ENCODE assay signal across 8 cellular contexts in the genomic region with DNA sequence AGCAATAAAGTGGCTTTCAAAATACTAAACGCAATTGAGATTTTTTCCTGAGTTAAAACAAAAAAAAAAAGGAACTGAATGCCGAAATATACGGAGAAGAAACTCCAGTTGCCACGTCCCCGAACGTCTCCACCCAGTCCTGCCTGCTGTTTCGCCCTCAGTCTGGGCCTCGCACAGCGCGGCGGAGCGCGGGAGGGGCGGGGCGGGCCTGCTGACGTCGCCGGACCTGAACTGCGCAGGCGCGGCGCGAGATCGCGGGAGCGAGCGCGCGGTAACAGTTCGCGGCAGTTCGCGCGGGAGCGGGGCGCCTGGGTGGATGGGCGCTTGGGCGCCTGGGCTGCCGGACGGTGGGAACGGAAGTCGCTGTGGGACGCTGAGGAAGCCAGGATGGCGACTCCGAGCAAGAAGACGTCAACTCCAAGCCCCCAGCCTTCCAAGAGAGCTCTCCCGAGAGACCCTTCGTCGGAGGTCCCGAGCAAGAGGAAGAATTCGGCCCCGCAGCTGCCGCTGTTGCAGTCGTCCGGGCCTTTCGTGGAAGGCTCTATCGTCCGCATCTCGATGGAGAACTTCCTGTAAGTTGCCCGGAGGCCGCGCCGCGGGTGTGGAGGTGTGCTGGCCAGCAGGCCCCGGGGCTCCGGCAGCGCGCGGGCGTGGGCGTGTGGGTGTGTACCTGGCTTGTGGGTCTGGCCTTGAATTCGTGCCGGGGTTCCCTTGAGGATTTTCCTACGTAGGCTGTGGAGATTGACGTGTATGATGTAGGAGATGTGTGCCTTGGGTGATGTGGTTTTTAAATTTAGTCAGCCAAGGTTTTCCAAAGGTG. TPM values are rescaled to one million over a fixed set of nuclear protein-coding genes. Genes with fewer than 3 reads are reported as not detected.
A peak's percentile ranks its signal among the peaks of the same experiment; 100 is the strongest.
DNase-seq lines count a peak whose midpoint lies in the region; ATAC-seq lines count a peak whose summit lies in the region.

A gene (plus strand): TSS at position 287 of the 820 bp plus-strand sequence. CDS start 101 bp downstream, at position 388.

- POLR2A ChIA-PET in activated CD8-positive, alpha-beta memory T cell treated with anti-CD3 and anti-CD28 coated beads for 36 hours (lab: Charles Lee) = interaction anchor here (1.5 kb wide), 2 partner anchors 155 to 160 kb away, joined by 4 to 7 read pairs; a partner anchor contains a TSS

- peak; percentile 76 for ATAC-seq in GM21367 (IDR thresholded peaks at IDR 0.05; ENCODE audit: unreplicated experiment)

- peak; percentile 87 for DNase-seq in COLO829 (ENCODE audit: low spot score)
- peak; percentile 89 for DNase-seq in HT1080 (ENCODE audit: low read depth)
- peak; percentile 54 to 74 for DNase-seq in NOMO-1 (lab: John Stamatoyannopoulos, UW; ENCODE audit: unreplicated experiment in 2 of 2)
- DNase-seq in effector CD8-positive, alpha-beta T cell (lab: John Stamatoyannopoulos, UW) = peak; percentile 82
- peak; percentile 95 for DNase-seq in lung microvascular endothelial cell (ENCODE audit: low read depth in 2 of 2)
- peak; percentile 74 to 82 (median 75) for DNase-seq in stimulated activated CD4-positive, alpha-beta T cell treated with anti-CD3 and anti-CD28 coated beads, TNF-alpha, amount 100 ng/mL, for 4 hours (ENCODE audit: low read depth in 3 of 3)

- CTCF ChIA-PET in activated CD8-positive, alpha-beta memory T cell treated with anti-CD3 and anti-CD28 coated beads for 36 hours (lab: Charles Lee) = no interaction called here

RNA-seq across cellular contexts. Expression of the gene that starts here (rescaled TPM):
- 13.5 and 14.7 TPM in 2 replicates for total RNA-seq in HT1080 (2014; rRNA removed; shearing (Covaris generic))
- 11.3 and 12.7 TPM in 2 replicates for polyA plus RNA-seq in HT1080 (2015; cell fraction: cytosol; rRNA removed)
- polyA plus RNA-seq in HT1080 (2015; cell fraction: nucleus; rRNA removed) = 59.1 and 66.2 TPM in 2 replicates
- total RNA-seq in activated CD8-positive, alpha-beta memory T cell treated with anti-CD3 and anti-CD28 coated beads for 36 hours = 10 to 100 TPM; 38.1 to 40.9 TPM
- 12.2 and 14.7 TPM in 2 replicates for total RNA-seq in lung microvascular endothelial cell

Comparison
In these comparisons a context has a peak if more than half of its experiments do, and no peak if none do; other contexts are left out.
1. Peak in every context shown above with its lines: DNase-seq and ATAC-seq.